In genomic region chr5:9265391-9266287, GRCh38 we compare ENCODE assay signal across 10 cellular contexts.
DNase-seq lines count a peak whose midpoint lies in the region; ATAC-seq, FAIRE-seq and TF ChIP-seq lines count a peak whose summit lies in the region.
"Had no signal": no experiment of that assay in that cellular context is flagged by ENCODE, and none has a peak within 500 bp of the region (broad histone marks: within the 10 kb centered on the region; RNA-seq: fewer than 3 reads in every experiment).

No MANE protein-coding gene starts in this region.

- FAIRE-seq in H1 (lab: Jason Lieb, UNC) = peak; percentile 77
- FAIRE-seq: islet of Langerhans had no signal

- no peak overlapping the region for H2BK20ac ChIP-seq in H1 (ENCODE audit: low read length)

- H2BK120ac ChIP-seq in H1 (replicated peaks; ENCODE audit: low read depth, low read length) = no peak overlapping the region

- no peak overlapping the region for H3K18ac ChIP-seq in H1 (ENCODE audit: extremely low read depth, low read length)

- H3K4me1 ChIP-seq in H1 (replicated peaks in 1 of 4; ENCODE audit: control insufficient read depth in 3 of 4, insufficient read depth in 4 of 4, low read length in 3 of 4) (peaks cover 6 to 10% (median 8%) of the 10 kb centered on the region in 4 experiments), lower lobe of right lung (no peaks in the 10 kb centered on the region), uterus (no peaks in the 10 kb centered on the region)

- no peak overlapping the region for H3K4me3 ChIP-seq in H1 (ENCODE audit: extremely low read depth in 1 of 4, insufficient read depth in 2 of 4, low read depth in 3 of 4, low read length in 4 of 4)
- no peak overlapping the region for H3K4me3 ChIP-seq in lower lobe of right lung
- no peak overlapping the region for H3K4me3 ChIP-seq in uterus

- peak overlapping the region; percentile 86 for H4K8ac ChIP-seq in H1 (ENCODE audit: extremely low read depth, insufficient read depth, low read length)

- CTCF ChIA-PET in H1 (lab: Charles Lee; ENCODE audit: partially characterized antibody) = interaction anchor here (0.8 to 1.8 kb wide), 3 partner anchors 9 to 38 kb away, joined by 3 read pairs; no protein-coding TSS in a partner anchor

- DNase-seq in M059J (ENCODE audit: low read depth) = peak; percentile 99
- peak; percentile 29 to 50 for DNase-seq in H1 (ENCODE audit: low read depth in 1 of 2, low spot score in 2 of 2)
- peak; percentile 71 for DNase-seq in lower lobe of right lung
- DNase-seq in uterus = no peak
- no peak for DNase-seq in epidermal melanocyte (ENCODE audit: insufficient read length, low spot score)
- DNase-seq in NCI-H128 (lab: John Stamatoyannopoulos, UW; ENCODE audit: unreplicated experiment) = no peak
- DNase-seq: activated naive CD8-positive, alpha-beta T cell treated with anti-CD3 and anti-CD28 coated beads, Interleukin-2, amount 10 ng/mL, durations not matched to agents 7 days and 5 days; NCI-H1417 treated with DMSO at 0.1 percent for 48 hours had no signal

- H2AFZ ChIP-seq in H1 (ENCODE audit: low read length) = peak overlapping the region; percentile 12; the same call in 1 of the 2 replicates

- no peaks in the 10 kb centered on the region for H3K79me1 ChIP-seq in H1 (ENCODE audit: low read depth, low read length)

- no peak overlapping the region for H3K23ac ChIP-seq in H1 (ENCODE audit: insufficient read length)

- peak overlapping the region; percentile 39 for H4K91ac ChIP-seq in H1 (replicated peaks; ENCODE audit: insufficient read length, low read length)

- H2BK15ac ChIP-seq in H1 (ENCODE audit: low read length) = peak overlapping the region; percentile 25; the same call in 1 of the 2 replicates

- 59% methylated on average over 17 of the region's 17 CpGs; no CpG with 5 or more reads in 1 of the 2 experiments for WGBS in H1 (ENCODE audit: extremely low coverage in 1 of 2, insufficient coverage in 1 of 2, insufficient read length in 1 of 2, insufficient replicate concordance in 2 of 2, low coverage in 1 of 2, low lambda C conversion rate in 2 of 2, missing lambda C conversion rate in 1 of 2), 2 experiments

- H3K56ac ChIP-seq in H1 (replicated peaks; ENCODE audit: insufficient read length, low read depth, low read length) = no peak overlapping the region

- POLR2A ChIA-PET in H1 (lab: Charles Lee; ENCODE audit: partially characterized antibody) = no interaction called here

- TF ChIP-seq CTCF in H1 (IDR thresholded peaks at IDR 0.05; ENCODE audit: control extremely low read depth in 1 of 3, insufficient read depth in 1 of 3, low read depth in 1 of 3, low read length in 3 of 3) = no peak
- no peak for TF ChIP-seq CTCF in lower lobe of right lung (IDR thresholded peaks at IDR 0.05)
- TF ChIP-seq CTCF in uterus (IDR thresholded peaks at IDR 0.05) = no peak

- peak in 1 of 2 experiments; percentile 13; a peak in 1 of 4 replicates for TF ChIP-seq RAD21 in H1 (IDR thresholded peaks at IDR 0.05 in 1 of 2, conservative IDR thresholded peaks at IDR 0.05 in 1 of 2; ENCODE audit: low read depth in 2 of 2, low read length in 2 of 2)

- H2BK12ac ChIP-seq in H1 (ENCODE audit: low read depth, low read length) = peak overlapping the region; percentile 77; the same call in 1 of the 2 replicates

- H2AK5ac ChIP-seq in H1 (ENCODE audit: low read depth, low read length) = peak overlapping the region; percentile 77; the same call in 1 of the 2 replicates

- H3K4me2 ChIP-seq in H1 (ENCODE audit: insufficient read depth in 1 of 2, low read depth in 2 of 2, low read length in 2 of 2) = peak overlapping the region; percentile 8 to 22; a peak in 3 of 4 replicates

- peak in 1 of 2 experiments; percentile 69; a peak in 1 of 3 replicates for TF ChIP-seq EP300 in H1 (IDR thresholded peaks at IDR 0.05; ENCODE audit: borderline replicate concordance in 1 of 2, low read depth in 2 of 2, low read length in 2 of 2)

- no peak overlapping the region for H3K4ac ChIP-seq in H1 (replicated peaks; ENCODE audit: insufficient read length, low read depth, low read length)

- intact Hi-C loops in lower lobe of right lung (cut with DNase I) (no loop called here), uterus (cut with DNase I; ENCODE audit: low total_unique reads) (no loop called here)

- no peaks in the 10 kb centered on the region for H4K20me1 ChIP-seq in H1 (replicated peaks in 1 of 2; ENCODE audit: control insufficient read depth in 1 of 2, insufficient read depth in 2 of 2, low read length in 2 of 2)

- H4K5ac ChIP-seq in H1 (ENCODE audit: insufficient read length, low read depth, low read length) = peak overlapping the region; percentile 47

- H3K23me2 ChIP-seq in H1 (ENCODE audit: low read depth, low read length) = no peaks in the 10 kb centered on the region

- H3K27ac ChIP-seq in H1 (ENCODE audit: low read depth, low read length) (no peak overlapping the region), lower lobe of right lung (peak overlapping the region; percentile 34), uterus (peak overlapping the region; percentile 26 to 33)

- H3K27me3 ChIP-seq in H1 (replicated peaks in 1 of 4; ENCODE audit: control insufficient read depth in 3 of 4, extremely low read depth in 1 of 4, insufficient read depth in 3 of 4, low read length in 3 of 4) (no peaks in the 10 kb centered on the region), lower lobe of right lung (ENCODE audit: low read depth) (no peaks in the 10 kb centered on the region), uterus (no peaks in the 10 kb centered on the region)

- no peak overlapping the region for H3K14ac ChIP-seq in H1 (ENCODE audit: insufficient read length)

- no peak overlapping the region; a peak in 1 of 7 replicates for H3K9ac ChIP-seq in H1 (replicated peaks in 1 of 4; ENCODE audit: extremely low read depth in 1 of 4, low read depth in 3 of 4, low read length in 3 of 4)

- H3K9me3 ChIP-seq in H1 (ENCODE audit: insufficient read depth in 2 of 2, low read depth in 1 of 2, low read length in 1 of 2) (0 out of 4 replicates have a peak, but pooled peaks cover 0 to 2% of the 10 kb centered on the region in 2 experiments), lower lobe of right lung (no peaks in the 10 kb centered on the region), uterus (no peaks in the 10 kb centered on the region)

- no peaks in the 10 kb centered on the region for H3K36me3 ChIP-seq in H1 (ENCODE audit: control insufficient read depth in 2 of 4, insufficient read depth in 4 of 4, low read length in 3 of 4)
- no peaks in the 10 kb centered on the region for H3K36me3 ChIP-seq in lower lobe of right lung
- H3K36me3 ChIP-seq in uterus = no peaks in the 10 kb centered on the region

- no peaks in the 10 kb centered on the region for H3K79me2 ChIP-seq in H1 (ENCODE audit: control insufficient read depth in 1 of 2, insufficient read depth in 2 of 2, low read length in 2 of 2)

- H2BK5ac ChIP-seq in H1 (ENCODE audit: low read depth, low read length) = no peak overlapping the region; the same call in 1 of the 2 replicates

- ATAC-seq in lower lobe of right lung (peak; percentile 95 to 96), HG02642 (IDR thresholded peaks at IDR 0.05; ENCODE audit: poor library complexity, unreplicated experiment) (no peak)

- no peak for TF ChIP-seq POLR2A in H1 (IDR thresholded peaks at IDR 0.05; ENCODE audit: control extremely low read depth in 1 of 2, low read depth in 2 of 2, low read length in 2 of 2)
- TF ChIP-seq POLR2A in uterus (IDR thresholded peaks at IDR 0.05) = no peak

TF ChIP-seq in H1, 55 proteins besides CTCF, POLR2A, EP300 and RAD21 (continues in another document):
- TF ChIP-seq CBX8 (IDR thresholded peaks at IDR 0.05; ENCODE audit: borderline replicate concordance, low read depth, low read length) = no peak
- TF ChIP-seq ASH2L (IDR thresholded peaks at IDR 0.05; ENCODE audit: low read length) = peak; percentile 44
- no peak for TF ChIP-seq MAX (IDR thresholded peaks at IDR 0.05)
- no peak for TF ChIP-seq BRCA1 (IDR thresholded peaks at IDR 0.05; ENCODE audit: low read depth, low read length)
- TF ChIP-seq TEAD4 (IDR thresholded peaks at IDR 0.05; ENCODE audit: low read depth, low read length) = peak; percentile 95

Comparison
In these comparisons a context has a peak if more than half of its experiments do, and no peak if none do; other contexts are left out.
1. DNase-seq: peak in M059J (single experiment), H1 (2 of 2) and lower lobe of right lung (single experiment); none in uterus (0 of 2), epidermal melanocyte (single experiment) and NCI-H128 (single experiment).